ENCODE assay signal across 8 cellular contexts in genomic region chr2:107712857-107713256, GRCh38.
DNase-seq lines count a peak whose midpoint lies in the region; ATAC-seq and TF ChIP-seq lines count a peak whose summit lies in the region.

No MANE protein-coding gene starts in this region.

- TF ChIP-seq CTCF in left lung (IDR thresholded peaks at IDR 0.05) (no peak), A673 (conservative IDR thresholded peaks at IDR 0.05; ENCODE audit: low read depth, low read length) (no peak)

- H3K9me3 ChIP-seq in left lung (no peaks in the 10 kb centered on the region), A673 (ENCODE audit: low read depth, low read length, poor library complexity, severe bottlenecking) (no peaks in the 10 kb centered on the region)

- H3K27ac ChIP-seq in left lung, result no peak overlapping the region
- H3K27ac ChIP-seq in A673 (ENCODE audit: low read depth, low read length, poor library complexity, severe bottlenecking), result no peak overlapping the region

- POLR2A ChIA-PET in A673 (lab: Charles Lee; ENCODE audit: low non-redundant PET), result no interaction called here

- DNase-seq in DMS53 (lab: John Stamatoyannopoulos, UW), result peak; percentile 73
- DNase-seq in NCI-H2196 treated with DMSO at 0.1 percent for 48 hours (lab: John Stamatoyannopoulos, UW; ENCODE audit: unreplicated experiment), result peak; percentile 21
- DNase-seq in left lung, result no peak
- DNase-seq in A673 (ENCODE audit: low spot score), result no peak
- DNase-seq in head of caudate nucleus, result no peak

- no peaks in the 10 kb centered on the region for H3K36me3 ChIP-seq in left lung
- H3K36me3 ChIP-seq in A673 (ENCODE audit: insufficient read depth, low read length, poor library complexity, severe bottlenecking), result no peaks in the 10 kb centered on the region

- H3K4me1 ChIP-seq in left lung (no peaks in the 10 kb centered on the region), A673 (ENCODE audit: insufficient read depth, low read length, poor library complexity, severe bottlenecking) (no peaks in the 10 kb centered on the region)

- CTCF ChIA-PET in A673 (lab: Charles Lee), result no interaction called here

- intact Hi-C loops in left lung (cut with DNase I) (no loop called here), A673 (cut with micrococcal nuclease; ENCODE audit: unreplicated experiment) (no loop called here), head of caudate nucleus (cut with DNase I) (no loop called here)

- H3K27me3 ChIP-seq in left lung (no peaks in the 10 kb centered on the region), A673 (replicated peaks; ENCODE audit: insufficient read depth, low read depth, low read length, poor library complexity) (no peaks in the 10 kb centered on the region)

- ATAC-seq in GM21423 (IDR thresholded peaks at IDR 0.05; ENCODE audit: unreplicated experiment), result peak; percentile 83
- peak; percentile 83 for ATAC-seq in left lung
- ATAC-seq in HG02571 (IDR thresholded peaks at IDR 0.05; ENCODE audit: unreplicated experiment), result no peak
- ATAC-seq in HG02763 (IDR thresholded peaks at IDR 0.05; ENCODE audit: unreplicated experiment), result no peak

- no peak overlapping the region for H3K4me3 ChIP-seq in left lung
- H3K4me3 ChIP-seq in A673 (ENCODE audit: low read depth, low read length, poor library complexity, severe bottlenecking), result no peak overlapping the region

- no TSS peak for BruUV-seq in A673 (replicated peaks; lab: Mats Ljungman, UMichigan)

Comparison
In these comparisons a context has a peak if more than half of its experiments do, and no peak if none do; other contexts are left out.
1. DNase-seq: peak in DMS53 (single experiment) and NCI-H2196 treated with DMSO at 0.1 percent for 48 hours (single experiment); none in left lung (0 of 2), A673 (single experiment) and head of caudate nucleus (0 of 42).
2. ATAC-seq: peak in GM21423 (single experiment) and left lung (single experiment); none in HG02571 (single experiment) and HG02763 (single experiment).